Comparison of ENCODE assay signal across 1 cellular context in genomic region chr6:162211022-162211421, GRCh38.
TF ChIP-seq lines count a peak whose summit lies in the region.

No MANE protein-coding gene starts in this region.

TF ChIP-seq in GM23338, 12 proteins besides CTCF, POLR2A, EP300 and RAD21 (continued from another document):
- TF ChIP-seq ZNF462 (CRISPR knock-in tag; IDR thresholded peaks at IDR 0.05), result no peak
